Comparison of ENCODE assay signal across 9 cellular contexts in genomic region chr17:77186141-77186604, GRCh38. TPM values are rescaled to one million over a fixed set of nuclear protein-coding genes. Genes with fewer than 3 reads are reported as not detected.
DNase-seq lines count a peak whose midpoint lies in the region; ATAC-seq, FAIRE-seq and TF ChIP-seq lines count a peak whose summit lies in the region.
"Had no signal": no experiment of that assay in that cellular context is flagged by ENCODE, and none has a peak within 500 bp of the region (broad histone marks: within the 10 kb centered on the region; RNA-seq: fewer than 3 reads in every experiment).

No MANE protein-coding gene starts in this region.

- peak; percentile 78 for DNase-seq in G401 (ENCODE audit: low spot score)
- DNase-seq in OCI-LY7 (ENCODE audit: low spot score): peak; percentile 34
- DNase-seq in cerebellar cortex (ENCODE audit: low spot score): peak; percentile 71
- DNase-seq in psoas muscle: peak in 1 of 2 donors; percentile 67
- no peak for DNase-seq in mesothelial cell of epicardium (ENCODE audit: low spot score in 2 of 2, unreplicated experiment in 2 of 2)
- no peak for DNase-seq in left colon
- no peak for DNase-seq in small intestine

- no peak overlapping the region for H2AFZ ChIP-seq in OCI-LY7 (ENCODE audit: low read length)

- no peaks in the 10 kb centered on the region for H3K9me2 ChIP-seq in OCI-LY7 (ENCODE audit: insufficient read depth, low read length)

- CTCF ChIA-PET in OCI-LY7 (lab: Charles Lee; ENCODE audit: unreplicated experiment): no interaction called here

- peak overlapping the region; percentile 4; the same call in 1 of the 2 replicates for H3K4me2 ChIP-seq in OCI-LY7 (ENCODE audit: low read length)

- H3K4me1 Mint-ChIP-seq in mesothelial cell of epicardium: peaks cover 15% of the 10 kb centered on the region

- H3K9me3 ChIP-seq in OCI-LY7 (ENCODE audit: low read length) (no peaks in the 10 kb centered on the region; the same call in 1 of the 2 replicates), psoas muscle (no peaks in the 10 kb centered on the region), small intestine (ENCODE audit: control insufficient read depth, low read depth) (no peaks in the 10 kb centered on the region)

- no peaks in the 10 kb centered on the region for H3K9me3 Mint-ChIP-seq in mesothelial cell of epicardium

- peaks cover 82% of the 10 kb centered on the region for H3K4me1 ChIP-seq in OCI-LY7 (ENCODE audit: insufficient read depth, low read length, poor library complexity, severe bottlenecking)
- H3K4me1 ChIP-seq in psoas muscle: peaks cover 73% of the 10 kb centered on the region
- peaks cover 0 to 11% of the 10 kb centered on the region in 2 donors for H3K4me1 ChIP-seq in small intestine (ENCODE audit: control insufficient read depth in 2 of 2, insufficient read depth in 1 of 2, low read depth in 1 of 2, low read length in 1 of 2)

- no TSS peak for BruUV-seq in OCI-LY7 (replicated peaks; lab: Mats Ljungman, UMichigan)

- peak; percentile 39 to 72 (median 60) for ATAC-seq in psoas muscle
- ATAC-seq in left colon: no peak
- ATAC-seq in HG03175 (IDR thresholded peaks at IDR 0.05; ENCODE audit: unreplicated experiment): no peak

- no peaks in the 10 kb centered on the region for H3K27me3 Mint-ChIP-seq in mesothelial cell of epicardium (ENCODE audit: low read depth)
- H3K27me3 Mint-ChIP-seq: progenitor cell of endocrine pancreas had no signal

- POLR2A ChIA-PET in OCI-LY7 (lab: Charles Lee): no interaction called here

- H3K79me2 ChIP-seq in OCI-LY7 (ENCODE audit: insufficient read depth, low read depth, low read length): peaks cover 96% of the 10 kb centered on the region

- H3K36me3 Mint-ChIP-seq in mesothelial cell of epicardium: peaks cover 6% of the 10 kb centered on the region

- in situ Hi-C loops in G401 (cut with HindIII; ENCODE audit: low sequenced_read_pairs): no loop called here

- H3K27ac Mint-ChIP-seq in mesothelial cell of epicardium: no peak overlapping the region
- H3K27ac Mint-ChIP-seq: progenitor cell of endocrine pancreas had no signal

- H4K20me1 ChIP-seq in OCI-LY7 (ENCODE audit: insufficient read depth, low read length): peaks cover 52% of the 10 kb centered on the region

- H3K4me3 ChIP-seq in OCI-LY7 (ENCODE audit: low read depth, low read length, poor library complexity, severe bottlenecking) (no peak overlapping the region), psoas muscle (no peak overlapping the region), small intestine (ENCODE audit: low read depth in 1 of 2, low read length in 2 of 2) (no peak overlapping the region)

- no peak overlapping the region for H3K27ac ChIP-seq in OCI-LY7 (ENCODE audit: low read depth, low read length, poor library complexity, severe bottlenecking)
- peak overlapping the region; percentile 62 for H3K27ac ChIP-seq in psoas muscle
- H3K27ac ChIP-seq in small intestine (ENCODE audit: low read depth in 1 of 2, low read length in 1 of 2): peak overlapping the region in 1 of 2 donors; percentile 25

- FAIRE-seq in small intestine (lab: Jason Lieb, UNC): no peak

- TF ChIP-seq CTCF in OCI-LY7 (conservative IDR thresholded peaks at IDR 0.05; ENCODE audit: low read length): no peak
- TF ChIP-seq CTCF in psoas muscle (IDR thresholded peaks at IDR 0.05): no peak
- no peak for TF ChIP-seq CTCF in mesothelial cell of epicardium (IDR thresholded peaks at IDR 0.05; ENCODE audit: unreplicated experiment)

- 15 to 17% (median 15%) methylated on average over 13 of the region's 13 CpGs for WGBS in psoas muscle, 3 donors
- WGBS in small intestine, 3 donors: 70 to 89% (median 71%) methylated on average over 13 of the region's 13 CpGs

- peaks cover 78% of the 10 kb centered on the region for H3K36me3 ChIP-seq in OCI-LY7 (ENCODE audit: insufficient read depth, low read length)
- peaks cover 0 to 4% of the 10 kb centered on the region in 2 donors for H3K36me3 ChIP-seq in psoas muscle (ENCODE audit: insufficient read depth in 1 of 2, low read depth in 1 of 2)
- no peaks in the 10 kb centered on the region for H3K36me3 ChIP-seq in small intestine (ENCODE audit: control insufficient read depth in 2 of 2, insufficient read depth in 2 of 2, low read length in 2 of 2)

- H3K4me3 Mint-ChIP-seq in mesothelial cell of epicardium: no peak overlapping the region

- intact Hi-C loops in OCI-LY7 (cut with micrococcal nuclease; ENCODE audit: unreplicated experiment) (loop anchor here (2.0 kb wide), 1 partner anchor 67 kb away; no protein-coding TSS in a partner anchor), psoas muscle (cut with DNase I) (no loop called here), left colon (cut with DNase I, micrococcal nuclease) (no loop called here)

- H3K27me3 ChIP-seq in psoas muscle (ENCODE audit: insufficient read depth in 3 of 3, low read length in 2 of 3) (no peaks in the 10 kb centered on the region), small intestine (ENCODE audit: control insufficient read depth in 2 of 2, insufficient read depth in 2 of 2, low read length in 2 of 2) (no peaks in the 10 kb centered on the region)

RNA-seq across cellular contexts. Expression of gene SEC14L1, which starts 45.4 kb away (rescaled TPM):
- 48.1 and 58.3 TPM in 2 replicates for total RNA-seq in G401 (2014; rRNA removed; shearing (Covaris generic))
- total RNA-seq in OCI-LY7 (2014; rRNA removed; shearing (Covaris generic)): 123 and 137 TPM in 2 replicates
- total RNA-seq in OCI-LY7 (2022): 227 and 321 TPM in 2 replicates
- 10 to 100 TPM; 68.7 to 98.9 (median 73.0) TPM for total RNA-seq in psoas muscle
- polyA plus RNA-seq in psoas muscle: 10 to 100 TPM; 38.6 to 84.2 (median 43.2) TPM
- total RNA-seq in mesothelial cell of epicardium: 42.6 to 47.6 TPM (median 47.0 TPM) in 3 replicates
- 10 to 100 TPM; 30.4 to 48.2 TPM for total RNA-seq in left colon
- polyA plus RNA-seq in small intestine: 10 to 100 TPM; 14.5 to 27.4 (median 17.8) TPM

Comparison
In these comparisons a context has a peak if more than half of its experiments do, and no peak if none do; other contexts are left out.
1. DNase-seq: peak in G401 (single experiment), OCI-LY7 (single experiment) and cerebellar cortex (single experiment); none in mesothelial cell of epicardium (0 of 2), left colon (0 of 2) and small intestine (single experiment).
2. ATAC-seq: peak in psoas muscle (4 of 4); none in left colon (single experiment) and HG03175 (single experiment).